Comparison of ENCODE assay signal across 1 cellular context in genomic region chr7:138157702-138158101, GRCh38.
TF ChIP-seq lines count a peak whose summit lies in the region.

No MANE protein-coding gene starts in this region.

TF ChIP-seq in HepG2, 621 proteins besides CTCF, POLR2A, EP300 and RAD21 (continued from another document):
- TF ChIP-seq DPF2 (CRISPR knock-in tag; IDR thresholded peaks at IDR 0.05; ENCODE audit: borderline replicate concordance, low read depth) (no peak), ZNF766 (CRISPR knock-in tag; IDR thresholded peaks at IDR 0.05; ENCODE audit: borderline replicate concordance) (no peak), CHD4 (IDR thresholded peaks at IDR 0.05; ENCODE audit: borderline replicate concordance, low read length) (no peak), TOPORS (CRISPR knock-in tag; IDR thresholded peaks at IDR 0.05) (no peak), ZNF761 (CRISPR knock-in tag; conservative IDR thresholded peaks at IDR 0.05) (no peak), HES4 (CRISPR knock-in tag; IDR thresholded peaks at IDR 0.05; ENCODE audit: borderline replicate concordance) (no peak), ZMAT5 (CRISPR knock-in tag; IDR thresholded peaks at IDR 0.05; ENCODE audit: borderline replicate concordance, low read depth) (no peak), ARNT (IDR thresholded peaks at IDR 0.05) (no peak)
